Comparison of ENCODE assay signal across 28 cellular contexts in the genomic region with DNA sequence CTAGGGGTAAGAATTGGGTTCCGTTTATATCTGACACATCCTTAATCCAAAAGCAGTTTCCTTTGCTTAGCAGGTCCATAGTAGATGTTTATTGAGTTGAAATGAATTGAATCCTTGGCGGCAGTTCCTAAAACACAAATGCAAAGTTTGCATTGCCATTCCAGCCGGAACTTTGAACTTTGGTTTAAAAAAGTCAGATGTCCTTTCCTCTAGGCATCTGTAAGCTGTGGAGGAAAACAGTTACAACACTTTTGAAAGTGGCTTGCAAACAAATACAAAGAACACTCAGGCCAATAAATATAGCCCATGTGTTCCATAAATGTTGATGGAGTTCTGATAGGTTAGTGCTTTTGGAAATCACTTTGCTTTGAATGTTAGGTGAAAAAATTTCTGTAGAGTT.
"Had no signal": no experiment of that assay in that cellular context is flagged by ENCODE, and none has a peak within 500 bp of the region (broad histone marks: within the 10 kb centered on the region; RNA-seq: fewer than 3 reads in every experiment).

No MANE protein-coding gene starts in this region.

- H3K27ac ChIP-seq: neural progenitor cell, ovary, parathyroid adenoma, psoas muscle, skin epidermis, spleen, suprapubic skin, testis, tibial artery, transverse colon, upper lobe of right lung, uterus had no signal

- H3K27me3 ChIP-seq: neural progenitor cell, ovary, spleen, suprapubic skin, testis, tibial artery, transverse colon, upper lobe of right lung, uterus had no signal

- H3K36me3 ChIP-seq: neural progenitor cell, ovary, spleen, suprapubic skin, tibial artery, transverse colon, upper lobe of right lung, uterus had no signal

- H3K4me1 ChIP-seq: neural progenitor cell, parathyroid adenoma, psoas muscle, testis, transverse colon, upper lobe of right lung, uterus had no signal

- H3K4me3 ChIP-seq: neural progenitor cell, ovary, psoas muscle, skin epidermis, smooth muscle cell, spleen, suprapubic skin, testis, tibial artery, transverse colon, upper lobe of right lung, uterus had no signal

- H2AFZ ChIP-seq: neural progenitor cell, parathyroid adenoma had no signal

- H3K9me3 ChIP-seq: ovary, psoas muscle, spleen, suprapubic skin, testis, tibial artery, transverse colon, upper lobe of right lung, uterus had no signal

- H3K79me2 ChIP-seq: parathyroid adenoma had no signal

- H3K4me2 ChIP-seq: neural progenitor cell, smooth muscle cell had no signal

- H3K9ac ChIP-seq: neural progenitor cell, parathyroid adenoma had no signal

- DNase-seq: natural killer cell; occipital lobe; ovary; posterior cingulate gyrus; psoas muscle; right cardiac atrium; spleen; stimulated activated CD4-positive, alpha-beta T cell treated with anti-CD3 and anti-CD28 coated beads, Interleukin-12 subunit alpha, Interleukin-12 subunit beta, amount 100 ng/mL, for 4 hours; stimulated activated CD4-positive, alpha-beta T cell treated with anti-CD3 and anti-CD28 coated beads, Interleukin-1b, Interleukin-23, amount 100 ng/mL, for 48 hours; stimulated activated CD4-positive, alpha-beta T cell treated with anti-CD3 and anti-CD28 coated beads, Interleukin-4, amount 100 ng/mL, for 1 hour; stimulated activated CD4-positive, alpha-beta T cell treated with anti-CD3 and anti-CD28 coated beads, Interleukin-4, amount 100 ng/mL, for 4 hours; stimulated activated CD8-positive, alpha-beta memory T cell treated with anti-CD3 and anti-CD28 coated beads, Interleukin-4, amount 100 ng/mL, for 48 hours; stimulated activated naive CD4-positive, alpha-beta T cell; stimulated activated naive CD8-positive, alpha-beta T cell treated with anti-CD3 and anti-CD28 coated beads, Interleukin-15, amount 100 ng/mL, for 72 hours; stimulated activated naive CD8-positive, alpha-beta T cell treated with anti-CD3 and anti-CD28 coated beads, Interleukin-15, Interleukin-2, amounts not matched to agents 100 U/mL and 50 U/mL, for 24 hours; substantia nigra; testis; tibial artery; transverse colon; upper lobe of right lung; uterus had no signal

- ATAC-seq: natural killer cell; psoas muscle; right cardiac atrium; sciatic nerve; stimulated activated memory B cell treated with anti-CD40 and anti-IgM and Interleukin-4, amounts not matched to agents 10 μg/mL and 1 μg/mL and 100 μg/mL, for 72 hours; stimulated activated naive CD8-positive, alpha-beta T cell treated with anti-CD3 and anti-CD28 coated beads, Interleukin-15, amount 100 ng/mL, for 72 hours; stimulated activated naive CD8-positive, alpha-beta T cell treated with anti-CD3 and anti-CD28 coated beads, Interleukin-15, Interleukin-2, amounts not matched to agents 100 U/mL and 50 U/mL, for 24 hours; upper lobe of right lung had no signal
